In the genomic region with DNA sequence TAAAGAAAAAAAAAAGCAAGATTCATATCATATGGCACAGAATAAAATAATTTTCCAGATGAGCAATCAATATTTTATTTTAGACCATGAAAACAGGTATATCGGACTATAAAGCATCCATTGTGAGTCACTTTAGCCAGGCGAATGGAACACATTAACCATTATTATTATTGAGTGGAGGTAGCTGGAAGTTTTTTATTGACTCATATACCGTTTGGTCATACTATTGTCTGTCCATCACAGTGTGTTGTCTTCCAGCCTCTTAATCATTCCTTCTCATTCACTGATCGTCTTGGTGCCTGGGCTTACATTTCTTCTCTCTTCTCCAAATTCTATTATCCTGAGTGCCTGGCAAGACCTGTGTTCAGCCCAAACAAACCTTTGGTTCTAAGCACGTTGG, we compare ENCODE assay signal across 20 cellular contexts.
"Had no signal": no experiment of that assay in that cellular context is flagged by ENCODE, and none has a peak within 500 bp of the region (broad histone marks: within the 10 kb centered on the region; RNA-seq: fewer than 3 reads in every experiment).

No MANE protein-coding gene starts in this region.

- H3K79me2 ChIP-seq: parathyroid adenoma had no signal

- H3K27me3 ChIP-seq: colonic mucosa, gastrocnemius medialis, right lobe of liver, tibial artery, upper lobe of left lung, uterus had no signal

- H2AFZ ChIP-seq: parathyroid adenoma had no signal

- H3K9ac ChIP-seq: parathyroid adenoma had no signal

- DNase-seq: colonic mucosa; effector CD4-positive, alpha-beta T cell; endodermal cell; gastrocnemius medialis; glutamatergic neuron; immature natural killer cell; left colon; left ventricle myocardium superior; naive thymus-derived CD4-positive, alpha-beta T cell; nephron progenitor cell; retina; right lobe of liver; stimulated activated CD4-positive, alpha-beta T cell treated with anti-CD3 and anti-CD28 coated beads, Interleukin-4, amount 100 ng/mL, for 1 hour; stimulated activated CD8-positive, alpha-beta memory T cell treated with anti-CD3 and anti-CD28 coated beads, Interleukin-4, amount 100 ng/mL, for 48 hours; tibial artery; upper lobe of left lung; uterus had no signal

- H3K27ac ChIP-seq: colonic mucosa, gastrocnemius medialis, parathyroid adenoma, prostate gland, right lobe of liver, tibial artery, upper lobe of left lung, uterus had no signal

- H3K4me3 ChIP-seq: colonic mucosa, gastrocnemius medialis, prostate gland, right lobe of liver, tibial artery, upper lobe of left lung, uterus had no signal

- H3K36me3 ChIP-seq: colonic mucosa, gastrocnemius medialis, prostate gland, right lobe of liver, tibial artery, upper lobe of left lung, uterus had no signal

- ATAC-seq: gastrocnemius medialis; left colon; left ventricle myocardium superior; naive thymus-derived CD4-positive, alpha-beta T cell; right lobe of liver; stimulated activated effector memory CD8-positive, alpha-beta T cell treated with anti-CD3 and anti-CD28 coated beads, Interleukin-12 subunit alpha, Interleukin-12 subunit beta, amount 100 ng/mL, for 72 hours had no signal

- H3K9me3 ChIP-seq: colonic mucosa, gastrocnemius medialis, prostate gland, right lobe of liver, tibial artery, upper lobe of left lung, uterus had no signal

- H3K4me1 ChIP-seq: gastrocnemius medialis, parathyroid adenoma, prostate gland, right lobe of liver, tibial artery, upper lobe of left lung, uterus had no signal
